ENCODE assay signal across 31 cellular contexts in genomic region chr19:56146904-56147303, GRCh38. TPM values are rescaled to one million over a fixed set of nuclear protein-coding genes. Genes with fewer than 3 reads are reported as not detected.
"Had no signal": no experiment of that assay in that cellular context is flagged by ENCODE, and none has a peak within 500 bp of the region (broad histone marks: within the 10 kb centered on the region; RNA-seq: fewer than 3 reads in every experiment).

No MANE protein-coding gene starts in this region.

- H3K4me3 ChIP-seq: breast epithelium had no signal

- H3K27me3 ChIP-seq: breast epithelium had no signal

- H3K27ac ChIP-seq: breast epithelium had no signal

- DNase-seq: activated CD4-positive, alpha-beta memory T cell treated with anti-CD3 and anti-CD28 coated beads, Interleukin-2, amount 10 ng/mL, durations not matched to agents 7 days and 5 days; activated CD4-positive, alpha-beta T cell treated with anti-CD3 and anti-CD28 coated beads for 36 hours; activated CD4-positive, alpha-beta T cell treated with anti-CD3 and anti-CD28 coated beads, Interleukin-2, amount 50 U/mL, for 1 hour; activated gamma-delta T cell; activated naive CD4-positive, alpha-beta T cell treated with anti-CD3 and anti-CD28 coated beads for 36 hours; activated naive CD8-positive, alpha-beta T cell treated with anti-CD3 and anti-CD28 coated beads for 36 hours; activated T-cell treated with anti-CD3 and anti-CD28 coated beads for 4 hours; activated T-cell treated with anti-CD3 and anti-CD28 coated beads, Interleukin-2, amount 50 U/mL, for 48 hours; anterior cingulate cortex; caudate nucleus; KG1; NCI-H1048; NCI-H1417; NCI-H2029; NCI-H2107; NCI-H2171 treated with DMSO at 0.1 percent for 48 hours; NCI-H226; NCI-H526; NCI-H82; SIG-M5; T-cell had no signal

- H3K27ac Mint-ChIP-seq: activated CD4-positive, alpha-beta memory T cell treated with anti-CD3 and anti-CD28 coated beads, Interleukin-2, amount 10 ng/mL, durations not matched to agents 7 days and 5 days; activated CD4-positive, alpha-beta T cell treated with anti-CD3 and anti-CD28 coated beads for 36 hours; activated naive CD4-positive, alpha-beta T cell treated with anti-CD3 and anti-CD28 coated beads for 36 hours; activated naive CD8-positive, alpha-beta T cell treated with anti-CD3 and anti-CD28 coated beads for 36 hours; activated T-helper 17 cell treated with anti-CD3 and anti-CD28 coated beads, Interleukin-2, amount 50 U/mL, for 72 hours; T-cell had no signal

- H3K36me3 ChIP-seq: breast epithelium had no signal

- ATAC-seq: activated CD4-positive, alpha-beta T cell treated with anti-CD3 and anti-CD28 coated beads for 36 hours; activated T-helper 17 cell treated with anti-CD3 and anti-CD28 coated beads, Interleukin-2, amount 50 U/mL, for 72 hours; T-cell had no signal

- H3K4me3 Mint-ChIP-seq: activated CD4-positive, alpha-beta memory T cell treated with anti-CD3 and anti-CD28 coated beads, Interleukin-2, amount 10 ng/mL, durations not matched to agents 7 days and 5 days; activated CD4-positive, alpha-beta T cell treated with anti-CD3 and anti-CD28 coated beads for 36 hours; activated naive CD4-positive, alpha-beta T cell treated with anti-CD3 and anti-CD28 coated beads for 36 hours; activated naive CD8-positive, alpha-beta T cell treated with anti-CD3 and anti-CD28 coated beads for 36 hours; activated T-helper 17 cell treated with anti-CD3 and anti-CD28 coated beads, Interleukin-2, amount 50 U/mL, for 72 hours; T-cell had no signal

- H3K9me3 Mint-ChIP-seq: activated CD4-positive, alpha-beta memory T cell treated with anti-CD3 and anti-CD28 coated beads, Interleukin-2, amount 10 ng/mL, durations not matched to agents 7 days and 5 days; activated naive CD4-positive, alpha-beta T cell treated with anti-CD3 and anti-CD28 coated beads for 36 hours; activated naive CD8-positive, alpha-beta T cell treated with anti-CD3 and anti-CD28 coated beads for 36 hours; activated T-helper 17 cell treated with anti-CD3 and anti-CD28 coated beads, Interleukin-2, amount 50 U/mL, for 72 hours; T-cell had no signal

- H3K27me3 Mint-ChIP-seq: activated CD4-positive, alpha-beta memory T cell treated with anti-CD3 and anti-CD28 coated beads, Interleukin-2, amount 10 ng/mL, durations not matched to agents 7 days and 5 days; activated CD4-positive, alpha-beta T cell treated with anti-CD3 and anti-CD28 coated beads for 36 hours; activated naive CD8-positive, alpha-beta T cell treated with anti-CD3 and anti-CD28 coated beads for 36 hours; activated T-helper 17 cell treated with anti-CD3 and anti-CD28 coated beads, Interleukin-2, amount 50 U/mL, for 72 hours; T-cell had no signal

- H3K9me3 ChIP-seq: breast epithelium had no signal

RNA-seq across cellular contexts. Expression of gene GALP, which starts 28.9 kb away (rescaled TPM):
- total RNA-seq: activated CD4-positive, alpha-beta memory T cell treated with anti-CD3 and anti-CD28 coated beads, Interleukin-2, amount 10 ng/mL, durations not matched to agents 7 days and 5 days; activated CD4-positive, alpha-beta T cell treated with anti-CD3 and anti-CD28 coated beads for 36 hours; activated CD8-positive, alpha-beta memory T cell treated with anti-CD3 and anti-CD28 coated beads for 36 hours; activated naive CD4-positive, alpha-beta T cell treated with anti-CD3 and anti-CD28 coated beads for 36 hours; activated naive CD8-positive, alpha-beta T cell treated with anti-CD3 and anti-CD28 coated beads for 36 hours; activated T-helper 17 cell treated with anti-CD3 and anti-CD28 coated beads, Interleukin-2, amount 50 U/mL, for 72 hours; breast epithelium; LHCN-M2; M059J; OCI-LY7; RPMI7951; T-cell; T-helper 2 cell treated with Interferon-gamma antibody and Interleukin-4, amounts not matched to agents 100 ng/mL and 5 ng/mL, for 36 hours had no signal
- polyA plus RNA-seq: adipose tissue had no signal

RNA-seq across cellular contexts. Expression of gene ZSCAN5B, which starts 50.7 kb away (rescaled TPM):
- total RNA-seq: activated CD4-positive, alpha-beta memory T cell treated with anti-CD3 and anti-CD28 coated beads, Interleukin-2, amount 10 ng/mL, durations not matched to agents 7 days and 5 days; activated CD4-positive, alpha-beta T cell treated with anti-CD3 and anti-CD28 coated beads for 36 hours; activated CD8-positive, alpha-beta memory T cell treated with anti-CD3 and anti-CD28 coated beads for 36 hours; activated naive CD4-positive, alpha-beta T cell treated with anti-CD3 and anti-CD28 coated beads for 36 hours; activated naive CD8-positive, alpha-beta T cell treated with anti-CD3 and anti-CD28 coated beads for 36 hours; breast epithelium; LHCN-M2; M059J; NCI-H460; OCI-LY7; RPMI7951; T-cell; T-helper 2 cell treated with Interferon-gamma antibody and Interleukin-4, amounts not matched to agents 100 ng/mL and 5 ng/mL, for 36 hours had no signal

RNA-seq across cellular contexts. Expression of gene ZSCAN5C, which starts 55.2 kb away (rescaled TPM):
- total RNA-seq: activated CD4-positive, alpha-beta memory T cell treated with anti-CD3 and anti-CD28 coated beads, Interleukin-2, amount 10 ng/mL, durations not matched to agents 7 days and 5 days; activated CD4-positive, alpha-beta T cell treated with anti-CD3 and anti-CD28 coated beads for 36 hours; activated CD8-positive, alpha-beta memory T cell treated with anti-CD3 and anti-CD28 coated beads for 36 hours; activated naive CD4-positive, alpha-beta T cell treated with anti-CD3 and anti-CD28 coated beads for 36 hours; activated naive CD8-positive, alpha-beta T cell treated with anti-CD3 and anti-CD28 coated beads for 36 hours; activated T-helper 17 cell treated with anti-CD3 and anti-CD28 coated beads, Interleukin-2, amount 50 U/mL, for 72 hours; breast epithelium; LHCN-M2; M059J; NCI-H460; OCI-LY7; RPMI7951; T-cell; T-helper 2 cell treated with Interferon-gamma antibody and Interleukin-4, amounts not matched to agents 100 ng/mL and 5 ng/mL, for 36 hours had no signal
- polyA plus RNA-seq: adipose tissue had no signal
